Comparison of ENCODE assay signal across 22 cellular contexts in the genomic region with DNA sequence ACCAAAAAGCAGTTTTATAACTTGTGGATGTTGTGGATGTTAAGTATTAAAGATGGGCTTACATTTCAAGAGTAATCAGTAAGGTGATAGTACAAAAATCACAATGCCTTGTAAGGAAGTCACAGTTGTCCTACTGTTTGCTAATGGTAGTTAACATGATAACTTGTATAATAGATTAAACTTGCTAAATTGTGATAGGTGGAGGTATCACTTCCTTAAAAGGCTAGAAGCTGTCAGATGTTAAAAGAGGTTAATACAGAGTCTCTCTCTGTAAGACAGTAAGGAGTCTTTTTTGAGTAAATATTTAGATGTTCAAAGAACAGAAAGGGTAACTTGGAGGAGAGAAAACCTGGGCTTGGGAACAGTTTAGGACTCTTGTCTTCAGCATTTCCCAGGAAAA. TPM values are rescaled to one million over a fixed set of nuclear protein-coding genes. Genes with fewer than 3 reads are reported as not detected.
DNase-seq lines count a peak whose midpoint lies in the region; ATAC-seq and TF ChIP-seq lines count a peak whose summit lies in the region.
"Had no signal": no experiment of that assay in that cellular context is flagged by ENCODE, and none has a peak within 500 bp of the region (broad histone marks: within the 10 kb centered on the region; RNA-seq: fewer than 3 reads in every experiment).

No MANE protein-coding gene starts in this region.

- H3K27ac ChIP-seq in esophagus muscularis mucosa (replicated peaks in 1 of 4) (peak overlapping the region; percentile 56 to 73 (median 64)), left ventricle myocardium inferior (replicated peaks) (no peak overlapping the region)
- H3K27ac ChIP-seq: Peyer's patch, SK-N-MC had no signal

- H3K4me3 ChIP-seq in esophagus muscularis mucosa (peak overlapping the region in 1 of 4 donors; percentile 21), left ventricle myocardium inferior (no peak overlapping the region)
- H3K4me3 ChIP-seq: HAP-1, Peyer's patch, SK-N-MC had no signal

- TF ChIP-seq EP300 in esophagus muscularis mucosa (IDR thresholded peaks at IDR 0.05), result no peak

- H3K9me3 ChIP-seq in esophagus muscularis mucosa (peaks cover 0 to 4% (median 2%) of the 10 kb centered on the region in 4 donors), left ventricle myocardium inferior (replicated peaks) (peaks cover 9% of the 10 kb centered on the region)
- H3K9me3 ChIP-seq: HAP-1 had no signal

- no peaks in the 10 kb centered on the region for H3K27me3 ChIP-seq in esophagus muscularis mucosa
- H3K27me3 ChIP-seq in left ventricle myocardium inferior (ENCODE audit: low read depth), result peaks cover 12% of the 10 kb centered on the region
- H3K27me3 ChIP-seq: Peyer's patch had no signal

- H3K4me1 ChIP-seq in esophagus muscularis mucosa, result peaks cover 0 to 19% (median 13%) of the 10 kb centered on the region in 4 donors
- H3K4me1 ChIP-seq in left ventricle myocardium inferior, result no peaks in the 10 kb centered on the region
- H3K4me1 ChIP-seq: HAP-1, Peyer's patch had no signal

- intact Hi-C loops in esophagus muscularis mucosa (cut with DNase I) (no loop called here), left ventricle myocardium inferior (cut with micrococcal nuclease) (no loop called here)

- H3K4me3 Mint-ChIP-seq in HFFc6 (peak overlapping the region; percentile 55; the same call in 1 of the 2 replicates), progenitor cell of endocrine pancreas (ENCODE audit: low read depth) (no peak overlapping the region)
- H3K4me3 Mint-ChIP-seq: CD14-positive monocyte had no signal

- H3K36me3 ChIP-seq in esophagus muscularis mucosa (no peaks in the 10 kb centered on the region), left ventricle myocardium inferior (no peaks in the 10 kb centered on the region)
- H3K36me3 ChIP-seq: HAP-1, Peyer's patch had no signal

- ATAC-seq in HG03521 (IDR thresholded peaks at IDR 0.05; ENCODE audit: unreplicated experiment) (peak; percentile 47), HG02884 (IDR thresholded peaks at IDR 0.05; ENCODE audit: unreplicated experiment) (no peak), HG03139 (IDR thresholded peaks at IDR 0.05; ENCODE audit: unreplicated experiment) (no peak)
- ATAC-seq: HepG2, Right ventricle myocardium inferior had no signal

- H3K27ac Mint-ChIP-seq in HFFc6, result no peak overlapping the region; the same call in 1 of the 2 replicates
- peak overlapping the region; percentile 37 for H3K27ac Mint-ChIP-seq in progenitor cell of endocrine pancreas
- H3K27ac Mint-ChIP-seq: CD14-positive monocyte had no signal

- H3K4me1 Mint-ChIP-seq in HFFc6 (ENCODE audit: low read depth) (peaks cover 25% of the 10 kb centered on the region), progenitor cell of endocrine pancreas (ENCODE audit: low read depth) (peaks cover 10% of the 10 kb centered on the region)

- H3K9me3 Mint-ChIP-seq in HFFc6, result no peaks in the 10 kb centered on the region
- H3K9me3 Mint-ChIP-seq in progenitor cell of endocrine pancreas (ENCODE audit: low read depth), result peaks cover 6% of the 10 kb centered on the region

- TF ChIP-seq POLR2A in esophagus muscularis mucosa (IDR thresholded peaks at IDR 0.05; ENCODE audit: low read depth), result no peak

- H3K27me3 Mint-ChIP-seq in HFFc6 (ENCODE audit: insufficient read depth), result no peaks in the 10 kb centered on the region
- no peaks in the 10 kb centered on the region for H3K27me3 Mint-ChIP-seq in progenitor cell of endocrine pancreas

- H3K36me3 Mint-ChIP-seq in HFFc6 (ENCODE audit: low read depth), result peaks cover 13% of the 10 kb centered on the region
- H3K36me3 Mint-ChIP-seq in progenitor cell of endocrine pancreas (ENCODE audit: insufficient read depth), result no peaks in the 10 kb centered on the region
- H3K36me3 Mint-ChIP-seq: CD14-positive monocyte had no signal

- TF ChIP-seq CTCF in HFFc6 (IDR thresholded peaks at IDR 0.05), result no peak
- TF ChIP-seq CTCF in esophagus muscularis mucosa (IDR thresholded peaks at IDR 0.05), result no peak
- no peak for TF ChIP-seq CTCF in progenitor cell of endocrine pancreas (IDR thresholded peaks at IDR 0.05; ENCODE audit: unreplicated experiment)
- no peak for TF ChIP-seq CTCF in left ventricle myocardium inferior (IDR thresholded peaks at IDR 0.05; ENCODE audit: borderline replicate concordance)

- DNase-seq in HFFc6 (no peak), esophagus muscularis mucosa (ENCODE audit: extremely low spot score) (no peak), progenitor cell of endocrine pancreas (ENCODE audit: low spot score, unreplicated experiment) (no peak), AG08395 (ENCODE audit: low spot score) (no peak), left ventricle myocardium inferior (no peak)
- DNase-seq: AML-193, COR-L47, DMS153, KG1, NCI-H1048, NCI-H1436 treated with DMSO at 0.1 percent for 48 hours, NCI-H2227 treated with DMSO at 0.1 percent for 48 hours, NCI-H524, Peyer's patch had no signal

RNA-seq across cellular contexts. Expression of a gene that starts 14.2 kb away (rescaled TPM):
- total RNA-seq in HFFc6 (2021; fragmentation: NEBNext Ultra II Directional; extraction: Animal tissue kit (Norgen Biotek cat#: 25700)), result 100 to 1,000 TPM in 3 of 6 experiments, 10 to 100 TPM in 3; 80.7 to 110 (median 97.9) TPM
- 10 to 100 TPM in 1 of 4 donors, 1 to 10 TPM in 3; 8.4 to 10.4 (median 9.5) TPM for total RNA-seq in esophagus muscularis mucosa
- 10.8 and 14.0 TPM in 2 replicates for total RNA-seq in progenitor cell of endocrine pancreas
- 5.5 TPM for total RNA-seq in left ventricle myocardium inferior
